Comparison of ENCODE assay signal across 17 cellular contexts in genomic region chr19:31991984-31992655, GRCh38.
DNase-seq lines count a peak whose midpoint lies in the region; ATAC-seq and TF ChIP-seq lines count a peak whose summit lies in the region.
"Had no signal": no experiment of that assay in that cellular context is flagged by ENCODE, and none has a peak within 500 bp of the region (broad histone marks: within the 10 kb centered on the region; RNA-seq: fewer than 3 reads in every experiment).

No MANE protein-coding gene starts in this region.

- 84% methylated on average over 16 of the region's 16 CpGs for WGBS in mesenchymal stem cell

- no peak overlapping the region for H3K14ac ChIP-seq in mesenchymal stem cell (ENCODE audit: low read length in 2 of 2)

- H3K27ac ChIP-seq in mesenchymal stem cell (ENCODE audit: low read length, poor library complexity, severe bottlenecking) (no peak overlapping the region), vagina (no peak overlapping the region), breast epithelium (no peak overlapping the region)
- H3K27ac ChIP-seq: BLaER1 had no signal

- peak; percentile 59 for ATAC-seq in sciatic nerve
- ATAC-seq: CD8-positive, alpha-beta T cell; K562 had no signal

- H4K8ac ChIP-seq in mesenchymal stem cell (ENCODE audit: low read length): no peak overlapping the region

- H3K4me1 ChIP-seq in mesenchymal stem cell (ENCODE audit: control insufficient read depth, insufficient read depth, low read depth, low read length) (no peaks in the 10 kb centered on the region), vagina (no peaks in the 10 kb centered on the region), breast epithelium (no peaks in the 10 kb centered on the region)
- H3K4me1 ChIP-seq: BLaER1 had no signal

- no peak overlapping the region for H2BK120ac ChIP-seq in mesenchymal stem cell (ENCODE audit: low read depth, low read length)

- H3K9ac ChIP-seq in mesenchymal stem cell (ENCODE audit: low read length): no peak overlapping the region
- H3K9ac ChIP-seq: BLaER1 had no signal

- H3K4me3 ChIP-seq in mesenchymal stem cell (ENCODE audit: insufficient read depth in 1 of 2, low read depth in 1 of 2, low read length in 2 of 2): no peak overlapping the region
- H3K4me3 ChIP-seq in vagina: no peak overlapping the region
- no peak overlapping the region for H3K4me3 ChIP-seq in breast epithelium
- H3K4me3 ChIP-seq: BLaER1, K562 had no signal

- H3K27me3 ChIP-seq in mesenchymal stem cell (ENCODE audit: control insufficient read depth in 1 of 2, insufficient read depth in 1 of 2, low read length in 2 of 2) (no peaks in the 10 kb centered on the region), vagina (no peaks in the 10 kb centered on the region), breast epithelium (no peaks in the 10 kb centered on the region)
- H3K27me3 ChIP-seq: BLaER1 had no signal

- intact Hi-C loops in sciatic nerve (cut with DNase I): no loop called here
- intact Hi-C loops in vagina (cut with DNase I): no loop called here
- intact Hi-C loops in breast epithelium (cut with DNase I; ENCODE audit: low total_unique reads): no loop called here

- H2BK5ac ChIP-seq in mesenchymal stem cell (ENCODE audit: low read depth, low read length, poor library complexity, severe bottlenecking): no peak overlapping the region

- no peak overlapping the region for H3K18ac ChIP-seq in mesenchymal stem cell (ENCODE audit: low read depth in 1 of 2, low read length in 2 of 2)

- peak overlapping the region in 1 of 2 experiments; percentile 17 for H3K23ac ChIP-seq in mesenchymal stem cell (ENCODE audit: low read length in 2 of 2)

- no peak overlapping the region for H2AK5ac ChIP-seq in mesenchymal stem cell (ENCODE audit: low read length, severe bottlenecking)

- peak overlapping the region; percentile 52 for H2BK15ac ChIP-seq in mesenchymal stem cell (ENCODE audit: low read depth, poor library complexity, severe bottlenecking)

- TF ChIP-seq POLR2A in vagina (IDR thresholded peaks at IDR 0.05) (no peak), breast epithelium (IDR thresholded peaks at IDR 0.05) (no peak)

- no peak overlapping the region for H3K4ac ChIP-seq in mesenchymal stem cell (ENCODE audit: low read depth in 1 of 2, low read length in 2 of 2)

- H3K36me3 ChIP-seq in mesenchymal stem cell (ENCODE audit: control insufficient read depth in 1 of 2, insufficient read depth in 2 of 2, low read depth in 1 of 2, low read length in 2 of 2) (no peaks in the 10 kb centered on the region), vagina (no peaks in the 10 kb centered on the region), breast epithelium (no peaks in the 10 kb centered on the region)
- H3K36me3 ChIP-seq: BLaER1 had no signal

- no peak for TF ChIP-seq CTCF in vagina (IDR thresholded peaks at IDR 0.05)
- TF ChIP-seq CTCF in breast epithelium (IDR thresholded peaks at IDR 0.05): no peak

- peak overlapping the region; percentile 39 for H4K91ac ChIP-seq in mesenchymal stem cell (ENCODE audit: low read length)

- no peaks in the 10 kb centered on the region for H3K9me3 ChIP-seq in mesenchymal stem cell (ENCODE audit: control insufficient read depth, low read length)
- H3K9me3 ChIP-seq in vagina: no peaks in the 10 kb centered on the region
- H3K9me3 ChIP-seq in breast epithelium: no peaks in the 10 kb centered on the region

- H2AFZ ChIP-seq in mesenchymal stem cell (ENCODE audit: low read depth, low read length): no peak overlapping the region

- H3K79me1 ChIP-seq in mesenchymal stem cell (replicated peaks; ENCODE audit: low read length, poor library complexity, severe bottlenecking): no peaks in the 10 kb centered on the region

- DNase-seq in ecto neural progenitor cell (ENCODE audit: low spot score): peak; percentile 28
- DNase-seq in mesenchymal stem cell: no peak
- no peak for DNase-seq in sciatic nerve (ENCODE audit: low spot score)
- peak; percentile 25 to 46 for DNase-seq in vagina (ENCODE audit: extremely low spot score in 2 of 2)
- DNase-seq in breast epithelium (ENCODE audit: low spot score in 2 of 2): no peak
- DNase-seq in AG20443 (ENCODE audit: low spot score): no peak
- DNase-seq in EL: no peak
- DNase-seq: ACHN; AML-193; Calu3; CD8-positive, alpha-beta T cell; DMS53; DND-41; HCEC 1CT; IMR-90 had no signal

- no peak overlapping the region for H2BK12ac ChIP-seq in mesenchymal stem cell (ENCODE audit: low read length in 2 of 2)

- H3K4me2 ChIP-seq in mesenchymal stem cell (ENCODE audit: low read length, poor library complexity, severe bottlenecking): no peak overlapping the region
- H3K4me2 ChIP-seq: BLaER1 had no signal

Comparison
In these comparisons a context has a peak if more than half of its experiments do, and no peak if none do; other contexts are left out.
1. DNase-seq: peak in ecto neural progenitor cell (single experiment) and vagina (2 of 2); none in mesenchymal stem cell (single experiment), sciatic nerve (single experiment), breast epithelium (0 of 2), AG20443 (single experiment) and EL (single experiment).